ENCODE assay signal across 8 cellular contexts in genomic region chr14:59463773-59464650, GRCh38. TPM values are rescaled to one million over a fixed set of nuclear protein-coding genes. Genes with fewer than 3 reads are reported as not detected.
A peak's percentile ranks its signal among the peaks of the same experiment; 100 is the strongest.
DNase-seq lines count a peak whose midpoint lies in the region; TF ChIP-seq lines count a peak whose summit lies in the region.

No MANE protein-coding gene starts in this region.

- peaks cover 8 to 16% (median 12%) of the 10 kb centered on the region in 10 experiments for H3K4me1 ChIP-seq in BLaER1 treated with 17β-estradiol and CSF1 and Interleukin-3, amounts not matched to agents 10 nM and 100 nM
- H3K4me1 ChIP-seq in Karpas-422 (ENCODE audit: low read length): peaks cover 21% of the 10 kb centered on the region
- H3K4me1 ChIP-seq in iPS-20b (ENCODE audit: insufficient read depth, low read length): no peaks in the 10 kb centered on the region
- peaks cover 7 to 21% (median 10%) of the 10 kb centered on the region in 6 donors for H3K4me1 ChIP-seq in spleen

- H3K27me3 ChIP-seq in BLaER1 treated with 17β-estradiol and CSF1 and Interleukin-3, amounts not matched to agents 10 nM and 100 nM: peaks cover 36 to 49% (median 43%) of the 10 kb centered on the region in 11 experiments
- H3K27me3 ChIP-seq in Karpas-422 (ENCODE audit: low read length) (no peaks in the 10 kb centered on the region), iPS-20b (ENCODE audit: insufficient read depth, low read length) (peaks cover 42% of the 10 kb centered on the region), spleen (replicated peaks in 1 of 7) (peaks cover 0 to 23% (median 0%) of the 10 kb centered on the region in 7 donors)

- H3K9ac ChIP-seq in BLaER1 treated with 17β-estradiol and CSF1 and Interleukin-3, amounts not matched to agents 10 nM and 100 nM: peak overlapping the region; percentile 28 to 74 (median 59); a peak in 20 of 22 replicates
- H3K9ac ChIP-seq in Karpas-422 (ENCODE audit: low read length): peak overlapping the region; percentile 77
- no peak overlapping the region; the same call in 1 of the 2 replicates for H3K9ac ChIP-seq in iPS-20b (ENCODE audit: low read depth, low read length)

- WGBS in spleen, 5 donors: 26 to 52% (median 27%) methylated on average over 37 to 83 of the region's 83 CpGs

- TF ChIP-seq CTCF in GM20000 (IDR thresholded peaks at IDR 0.05; ENCODE audit: extremely low read depth, missing control alignments) (no peak), spleen (IDR thresholded peaks at IDR 0.05 in 8 of 11, conservative IDR thresholded peaks at IDR 0.05 in 3 of 11) (no peak)

- intact Hi-C loops in spleen (cut with DNase I; ENCODE audit: low total_unique reads): no loop called here

- TF ChIP-seq POLR2A in spleen (IDR thresholded peaks at IDR 0.05): no peak

- peak overlapping the region; percentile 87 to 100 (median 98) for H3K4me2 ChIP-seq in BLaER1 treated with 17β-estradiol and CSF1 and Interleukin-3, amounts not matched to agents 10 nM and 100 nM
- H3K4me2 ChIP-seq in Karpas-422 (ENCODE audit: low read depth, low read length, poor library complexity, severe bottlenecking): peak overlapping the region; percentile 91

- no peak overlapping the region for H3K27ac ChIP-seq in BLaER1 treated with 17β-estradiol and CSF1 and Interleukin-3, amounts not matched to agents 10 nM and 100 nM
- H3K27ac ChIP-seq in Karpas-422 (ENCODE audit: low read length) (peak overlapping the region; percentile 44; the same call in 1 of the 2 replicates), iPS-20b (ENCODE audit: low read length) (no peak overlapping the region), spleen (peak overlapping the region in 7 of 8 donors; percentile 4 to 67 (median 46))

- DNase-seq in GM20000 (ENCODE audit: low spot score): peak; percentile 14
- DNase-seq in Karpas-422: no peak
- peak; percentile 41 for DNase-seq in amniotic epithelial cell (ENCODE audit: low read depth)
- peak; percentile 84 for DNase-seq in spleen
- no peak for DNase-seq in NCI-H1694 (lab: John Stamatoyannopoulos, UW)
- DNase-seq in occipital lobe (lab: John Stamatoyannopoulos, UW): no peak

- H3K4me3 ChIP-seq in BLaER1 treated with 17β-estradiol and CSF1 and Interleukin-3, amounts not matched to agents 10 nM and 100 nM: peak overlapping the region; percentile 58 to 78 (median 69)
- peak overlapping the region; percentile 81 for H3K4me3 ChIP-seq in Karpas-422 (ENCODE audit: low read length)
- peak overlapping the region; percentile 74 for H3K4me3 ChIP-seq in iPS-20b (ENCODE audit: low read length)
- peak overlapping the region; percentile 57 to 91 (median 64) for H3K4me3 ChIP-seq in spleen

- H4K20me1 ChIP-seq in BLaER1 treated with 17β-estradiol and CSF1 and Interleukin-3, amounts not matched to agents 10 nM and 100 nM: peaks cover 0 to 47% (median 33%) of the 10 kb centered on the region in 11 experiments; a peak in 18 of 22 replicates
- no peaks in the 10 kb centered on the region for H4K20me1 ChIP-seq in Karpas-422 (ENCODE audit: insufficient read depth, low read depth, low read length)

- H3K36me3 ChIP-seq in BLaER1 treated with 17β-estradiol and CSF1 and Interleukin-3, amounts not matched to agents 10 nM and 100 nM: peaks cover 0 to 17% (median 2%) of the 10 kb centered on the region in 11 experiments; a peak in 3 of 22 replicates
- H3K36me3 ChIP-seq in Karpas-422 (ENCODE audit: insufficient read depth, low read length) (peaks cover 29% of the 10 kb centered on the region; the same call in 1 of the 2 replicates), iPS-20b (ENCODE audit: insufficient read depth, low read depth, low read length) (no peaks in the 10 kb centered on the region; the same call in 1 of the 2 replicates), spleen (peaks cover 0 to 6% (median 0%) of the 10 kb centered on the region in 6 donors)

- no peaks in the 10 kb centered on the region for H3K9me3 ChIP-seq in BLaER1 treated with 17β-estradiol and CSF1 and Interleukin-3, amounts not matched to agents 10 nM and 100 nM (replicated peaks in 1 of 11)
- no peaks in the 10 kb centered on the region for H3K9me3 ChIP-seq in Karpas-422 (ENCODE audit: low read length)
- H3K9me3 ChIP-seq in iPS-20b (ENCODE audit: insufficient read depth, low read depth, low read length): no peaks in the 10 kb centered on the region
- no peaks in the 10 kb centered on the region for H3K9me3 ChIP-seq in spleen

- no peaks in the 10 kb centered on the region for H3K9me2 ChIP-seq in Karpas-422 (replicated peaks; ENCODE audit: insufficient read depth, low read length)

- H3K79me2 ChIP-seq in Karpas-422 (ENCODE audit: low read length): peaks cover 16% of the 10 kb centered on the region

- H2AFZ ChIP-seq in Karpas-422 (ENCODE audit: low read length): peak overlapping the region; percentile 64

RNA-seq across cellular contexts. Expression of gene GPR135, which starts 1.2 kb away (rescaled TPM):
- total RNA-seq in Karpas-422 (2014; rRNA removed; shearing (Covaris generic); ENCODE audit: low replicate concordance): 6.7 and 13.1 TPM in 2 replicates
- total RNA-seq in spleen (1 to 10 TPM; 1.8 to 8.3 (median 3.3) TPM), occipital lobe (5.9 TPM)
- polyA plus RNA-seq in spleen: under 1 TPM; 0.27 to 0.45 (median 0.37) TPM

RNA-seq across cellular contexts. Expression of gene L3HYPDH, which starts 20.2 kb away (rescaled TPM):
- total RNA-seq in Karpas-422 (2014; rRNA removed; shearing (Covaris generic); ENCODE audit: low replicate concordance): 60.5 and 116 TPM in 2 replicates
- total RNA-seq in spleen (10 to 100 TPM; 24.8 to 71.8 (median 39.2) TPM), occipital lobe (30.1 TPM)
- 10 to 100 TPM; 39.9 to 50.2 (median 49.7) TPM for polyA plus RNA-seq in spleen

RNA-seq across cellular contexts. Expression of gene JKAMP, which starts 20.3 kb away (rescaled TPM):
- 45.2 and 149 TPM in 2 replicates for total RNA-seq in Karpas-422 (2014; rRNA removed; shearing (Covaris generic); ENCODE audit: low replicate concordance)
- total RNA-seq in spleen (10 to 100 TPM; 28.5 to 92.2 (median 40.4) TPM), occipital lobe (73.3 TPM)
- 10 to 100 TPM; 18.9 to 23.4 (median 21.9) TPM for polyA plus RNA-seq in spleen

Comparison
In these comparisons a context has a peak if more than half of its experiments do, and no peak if none do; other contexts are left out.
1. H3K27ac ChIP-seq: peak in Karpas-422 (single experiment) and spleen (7 of 8); none in BLaER1 treated with 17β-estradiol and CSF1 and Interleukin-3, amounts not matched to agents 10 nM and 100 nM (0 of 11) and iPS-20b (single experiment).
2. DNase-seq: peak in GM20000 (single experiment), amniotic epithelial cell (single experiment) and spleen (single experiment); none in Karpas-422 (single experiment), NCI-H1694 (single experiment) and occipital lobe (single experiment).
3. Peak in every context shown above with its lines, with median percentiles within 50 percentile points of each other: H3K4me3 ChIP-seq.